ENCODE assay signal across 8 cellular contexts in genomic region chr17:45619983-45620382, GRCh38.
DNase-seq lines count a peak whose midpoint lies in the region; ATAC-seq and TF ChIP-seq lines count a peak whose summit lies in the region.
"Not testable (repeated sequence)": the region's sequence is repeated elsewhere in the genome, so short reads cannot be mapped to it uniquely, and the experiment has no call there.

No MANE protein-coding gene starts in this region.

- peak; percentile 84 to 86 for DNase-seq in Caco-2
- DNase-seq in T-helper 17 cell: peak; percentile 62 to 83 (median 62)
- peak; percentile 83 for DNase-seq in activated naive CD8-positive, alpha-beta T cell treated with anti-CD3 and anti-CD28 coated beads, Interleukin-2, amount 50 U/mL, for 24 hours
- peak; percentile 25 to 28 for DNase-seq in cardiac muscle cell (ENCODE audit: low read depth in 1 of 2, low spot score in 1 of 2)
- not testable (repeated sequence) for DNase-seq in osteoblast (ENCODE audit: insufficient read length, low spot score, missing footprints)
- peak; percentile 89 for DNase-seq in stimulated activated CD8-positive, alpha-beta memory T cell treated with anti-CD3 and anti-CD28 coated beads, Interleukin-4, amount 100 ng/mL, for 48 hours

- not testable (repeated sequence) for H3K36me3 ChIP-seq in Caco-2 (ENCODE audit: control insufficient read depth, insufficient read depth, low read length); cardiac muscle cell; osteoblast (ENCODE audit: insufficient read depth, low read length)

- not testable (repeated sequence) for H3K9me3 ChIP-seq in Caco-2; T-helper 17 cell (ENCODE audit: control insufficient read depth, low read length, poor library complexity, severe bottlenecking); cardiac muscle cell (ENCODE audit: low read depth); osteoblast (ENCODE audit: low read depth, low read length)

- TF ChIP-seq CTCF in Caco-2 (IDR thresholded peaks at IDR 0.05; ENCODE audit: insufficient read depth in 1 of 2, low read depth in 1 of 2, low read length in 1 of 2, severe bottlenecking in 1 of 2, unreplicated experiment in 1 of 2); cardiac muscle cell (IDR thresholded peaks at IDR 0.05; ENCODE audit: low read depth, low read length); osteoblast (IDR thresholded peaks at IDR 0.05; ENCODE audit: extremely low read depth, low read depth, low read length): not testable (repeated sequence)

- not testable (repeated sequence) for BruUV-seq in Caco-2 (replicated peaks; lab: Mats Ljungman, UMichigan)

- CTCF ChIA-PET in Caco-2 (lab: Charles Lee): not testable (repeated sequence)

- not testable (repeated sequence) for H3K4me1 ChIP-seq in Caco-2; cardiac muscle cell (ENCODE audit: low read depth); osteoblast (ENCODE audit: insufficient read depth, low read length)

- H3K27ac ChIP-seq in cardiac muscle cell; osteoblast (ENCODE audit: low read depth, low read length): not testable (repeated sequence)

- not testable (repeated sequence) for H4K20me1 ChIP-seq in osteoblast (ENCODE audit: insufficient read depth, low read length)

- H3K9me3 Mint-ChIP-seq in Caco-2 (ENCODE audit: unreplicated experiment); activated naive CD8-positive, alpha-beta T cell treated with anti-CD3 and anti-CD28 coated beads, Interleukin-2, amount 50 U/mL, for 24 hours: not testable (repeated sequence)

- peak; percentile 98 for ATAC-seq in GM21447 (IDR thresholded peaks at IDR 0.05; ENCODE audit: unreplicated experiment)
- peak; percentile 98 for ATAC-seq in HG03432 (IDR thresholded peaks at IDR 0.05; ENCODE audit: unreplicated experiment)
- ATAC-seq in T-helper 17 cell: peak; percentile 100
- ATAC-seq in activated naive CD8-positive, alpha-beta T cell treated with anti-CD3 and anti-CD28 coated beads, Interleukin-2, amount 50 U/mL, for 24 hours: peak; percentile 100

- H3K4me3 Mint-ChIP-seq in Caco-2 (ENCODE audit: unreplicated experiment) (peak overlapping the region; percentile 77), T-helper 17 cell (peak overlapping the region; percentile 94)
- peak overlapping the region; percentile 83 for H3K4me3 Mint-ChIP-seq in activated naive CD8-positive, alpha-beta T cell treated with anti-CD3 and anti-CD28 coated beads, Interleukin-2, amount 50 U/mL, for 24 hours

- intact Hi-C loops in Caco-2 (cut with micrococcal nuclease; ENCODE audit: unreplicated experiment): not testable (repeated sequence)

- peak overlapping the region; percentile 45 for H3K4me2 ChIP-seq in osteoblast (ENCODE audit: insufficient read depth, low read length)

- H3K4me3 ChIP-seq in Caco-2 (ENCODE audit: low read depth, low read length) (peak overlapping the region; percentile 48), cardiac muscle cell (peak overlapping the region; percentile 77), osteoblast (ENCODE audit: insufficient read depth, low read length) (peak overlapping the region; percentile 61)

- not testable (repeated sequence) for H3K4me1 Mint-ChIP-seq in Caco-2 (ENCODE audit: low read depth, unreplicated experiment); T-helper 17 cell; activated naive CD8-positive, alpha-beta T cell treated with anti-CD3 and anti-CD28 coated beads, Interleukin-2, amount 50 U/mL, for 24 hours

- not testable (repeated sequence) for H3K27me3 Mint-ChIP-seq in Caco-2 (ENCODE audit: insufficient read depth, unreplicated experiment); T-helper 17 cell; activated naive CD8-positive, alpha-beta T cell treated with anti-CD3 and anti-CD28 coated beads, Interleukin-2, amount 50 U/mL, for 24 hours

- H3K27ac Mint-ChIP-seq in Caco-2 (ENCODE audit: unreplicated experiment); T-helper 17 cell: not testable (repeated sequence)
- H3K27ac Mint-ChIP-seq in activated naive CD8-positive, alpha-beta T cell treated with anti-CD3 and anti-CD28 coated beads, Interleukin-2, amount 50 U/mL, for 24 hours: peak overlapping the region; percentile 26

- H3K79me2 ChIP-seq in osteoblast (ENCODE audit: insufficient read depth, low read length): not testable (repeated sequence)

- POLR2A ChIA-PET in Caco-2 (lab: Charles Lee): not testable (repeated sequence)

- H3K27me3 ChIP-seq in Caco-2 (replicated peaks; ENCODE audit: control insufficient read depth, insufficient read depth, low read length); cardiac muscle cell; osteoblast (ENCODE audit: insufficient read depth, low read length): not testable (repeated sequence)

- not testable (repeated sequence) for H3K36me3 Mint-ChIP-seq in Caco-2 (ENCODE audit: insufficient read depth, unreplicated experiment); T-helper 17 cell (ENCODE audit: low read depth); activated naive CD8-positive, alpha-beta T cell treated with anti-CD3 and anti-CD28 coated beads, Interleukin-2, amount 50 U/mL, for 24 hours (ENCODE audit: low read depth)

- peak overlapping the region; percentile 57 for H2AFZ ChIP-seq in osteoblast (ENCODE audit: low read length)
